Comparison of ENCODE assay signal across 8 cellular contexts in the genomic region with DNA sequence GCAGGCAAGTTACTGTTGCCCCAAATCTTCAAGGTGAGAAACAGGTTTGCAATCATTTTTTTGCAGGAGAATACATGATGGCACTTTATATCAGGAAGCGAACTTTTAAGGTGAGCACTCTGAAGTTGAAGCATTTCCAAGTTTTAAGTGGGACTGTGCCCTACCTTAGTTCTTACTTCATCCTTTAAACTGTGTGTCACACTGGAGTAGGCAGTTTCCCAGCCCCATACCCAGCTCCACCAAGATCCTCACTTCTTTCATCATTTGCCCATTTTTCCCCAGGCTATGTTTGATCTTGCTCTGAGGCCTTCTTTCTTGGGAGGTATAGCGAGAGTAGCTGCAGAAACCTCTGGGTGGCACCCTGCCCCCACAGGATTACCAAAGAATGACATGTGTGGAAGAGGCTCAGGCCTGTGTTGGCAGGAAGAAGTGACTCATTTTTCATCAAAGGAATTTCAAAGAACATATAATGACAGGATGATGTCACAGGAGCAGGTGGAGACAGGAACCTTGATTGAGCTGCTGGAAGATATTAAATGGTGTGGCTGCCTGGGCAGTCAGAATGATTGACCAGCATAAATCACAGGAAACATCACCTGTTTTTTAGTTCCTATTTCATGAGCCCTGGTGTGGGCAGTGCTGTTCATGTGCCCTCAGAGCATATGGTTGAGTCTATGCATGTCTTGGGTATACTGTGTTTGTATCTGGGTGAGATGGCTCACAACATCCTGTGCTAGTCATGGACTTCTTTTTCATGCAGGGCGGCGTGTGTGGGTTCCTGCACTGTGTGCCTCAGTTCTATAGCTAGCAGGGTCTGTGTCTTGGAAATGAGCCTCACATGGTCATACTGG. TPM values are rescaled to one million over a fixed set of nuclear protein-coding genes. Genes with fewer than 3 reads are reported as not detected.
A peak's percentile ranks its signal among the peaks of the same experiment; 100 is the strongest.
DNase-seq lines count a peak whose midpoint lies in the region; ATAC-seq and TF ChIP-seq lines count a peak whose summit lies in the region.

No MANE protein-coding gene starts in this region.

- H3K9ac ChIP-seq in KMS-11 (no peak overlapping the region), SK-N-SH (no peak overlapping the region)

- TF ChIP-seq EP300 in SK-N-SH (IDR thresholded peaks at IDR 0.05; ENCODE audit: borderline replicate concordance in 1 of 2, low read depth in 1 of 2, low read length in 1 of 2), result peak; percentile 34 to 78; a peak in 2 of 4 replicates

- peak; percentile 34 for TF ChIP-seq RAD21 in SK-N-SH (IDR thresholded peaks at IDR 0.05; ENCODE audit: low read length)

- peak; percentile 69 for TF ChIP-seq CTCF in KMS-11 (conservative IDR thresholded peaks at IDR 0.05; ENCODE audit: low read depth, low read length)
- TF ChIP-seq CTCF in SK-N-SH (IDR thresholded peaks at IDR 0.05), result peak; percentile 60
- TF ChIP-seq CTCF in left ventricle myocardium inferior (IDR thresholded peaks at IDR 0.05; ENCODE audit: borderline replicate concordance), result peak; percentile 60

- ATAC-seq in GM18498 (IDR thresholded peaks at IDR 0.05; ENCODE audit: unreplicated experiment), result peak; percentile 76
- ATAC-seq in sciatic nerve, result no peak

- CTCF ChIA-PET in SK-N-SH (lab: Yijun Ruan, JAX), result interaction anchor here (0.6 to 9.1 kb wide), 15 partner anchors 9 to 231 kb away, joined by 3 to 53 read pairs (median 3); a partner anchor contains a TSS

- H3K9me2 ChIP-seq in SK-N-SH, result no peaks in the 10 kb centered on the region

- H3K4me1 ChIP-seq in KMS-11 (ENCODE audit: low read depth, poor library complexity, severe bottlenecking), result peaks cover 18% of the 10 kb centered on the region
- H3K4me1 ChIP-seq in SK-N-SH (ENCODE audit: control insufficient read depth in 1 of 2, insufficient read depth in 2 of 2, low read depth in 1 of 2, low read length in 1 of 2), result peaks cover 14 to 52% of the 10 kb centered on the region in 2 experiments; a peak in 3 of 4 replicates
- peaks cover 38% of the 10 kb centered on the region for H3K4me1 ChIP-seq in left ventricle myocardium inferior

- peaks cover 54% of the 10 kb centered on the region for H3F3A ChIP-seq in SK-N-SH (replicated peaks; ENCODE audit: insufficient read depth)

- H3K27me3 ChIP-seq in KMS-11 (ENCODE audit: insufficient read depth, low read depth), result no peaks in the 10 kb centered on the region
- no peaks in the 10 kb centered on the region for H3K27me3 ChIP-seq in SK-N-SH (ENCODE audit: insufficient read depth)
- no peaks in the 10 kb centered on the region for H3K27me3 ChIP-seq in left ventricle myocardium inferior (ENCODE audit: low read depth)

- H3K9me3 ChIP-seq in SK-N-SH (no peaks in the 10 kb centered on the region), left ventricle myocardium inferior (replicated peaks) (no peaks in the 10 kb centered on the region)

- H2AFZ ChIP-seq in KMS-11 (ENCODE audit: low read depth) (no peak overlapping the region), SK-N-SH (ENCODE audit: low read depth) (no peak overlapping the region)

- H3K79me2 ChIP-seq in KMS-11 (ENCODE audit: insufficient read depth, low read depth) (no peaks in the 10 kb centered on the region), SK-N-SH (ENCODE audit: insufficient read depth) (peaks cover 91% of the 10 kb centered on the region)

- H4K20me1 ChIP-seq in KMS-11 (ENCODE audit: insufficient read depth), result 0 out of 2 replicates have a peak, but pooled peaks cover 6% of the 10 kb centered on the region
- H4K20me1 ChIP-seq in SK-N-SH (ENCODE audit: insufficient read depth), result peaks cover 7% of the 10 kb centered on the region; the same call in 1 of the 2 replicates

- WGBS in SK-N-SH (ENCODE audit: low lambda C conversion rate), result 72% methylated on average over 4 of the region's 4 CpGs

- H3K27ac ChIP-seq in KMS-11, result peak overlapping the region; percentile 29
- H3K27ac ChIP-seq in SK-N-SH (ENCODE audit: low read depth in 2 of 2, low read length in 1 of 2), result peak overlapping the region; percentile 19 to 93; a peak in 3 of 4 replicates
- H3K27ac ChIP-seq in left ventricle myocardium inferior (replicated peaks), result peak overlapping the region; percentile 42

- H3K4me3 ChIP-seq in KMS-11 (IDR thresholded peaks at IDR 0.05; ENCODE audit: insufficient read depth, low read depth, low read length), result no peak overlapping the region
- no peak overlapping the region for H3K4me3 ChIP-seq in SK-N-SH (ENCODE audit: low read depth in 2 of 2, low read length in 1 of 2)
- no peak overlapping the region for H3K4me3 ChIP-seq in left ventricle myocardium inferior

- POLR2A ChIA-PET in SK-N-SH (lab: Yijun Ruan, JAX), result no interaction called here

- no peak for DNase-seq in SK-N-SH
- DNase-seq in activated naive CD4-positive, alpha-beta T cell treated with Interleukin-2 at 50 U/mL for 16 hours, result peak; percentile 84
- DNase-seq in left ventricle myocardium inferior, result no peak
- DNase-seq in stimulated activated CD4-positive, alpha-beta T cell treated with anti-CD3 and anti-CD28 coated beads, Interleukin-12 subunit alpha, Interleukin-12 subunit beta, amount 100 ng/mL, for 24 hours (ENCODE audit: low read depth in 2 of 2), result peak; percentile 62 to 65
- no peak for DNase-seq in HuH-7.5 (ENCODE audit: low spot score)
- DNase-seq in sciatic nerve (ENCODE audit: low spot score), result no peak

- intact Hi-C loops in left ventricle myocardium inferior (cut with micrococcal nuclease) (no loop called here), sciatic nerve (cut with DNase I) (no loop called here)

- H3K4me2 ChIP-seq in KMS-11 (peak overlapping the region; percentile 5; the same call in 1 of the 2 replicates), SK-N-SH (peak overlapping the region; percentile 23; the same call in 1 of the 2 replicates)

- no peaks in the 10 kb centered on the region for H3K36me3 ChIP-seq in KMS-11 (ENCODE audit: insufficient read depth)
- H3K36me3 ChIP-seq in SK-N-SH (replicated peaks in 1 of 2; ENCODE audit: control insufficient read depth in 1 of 2, insufficient read depth in 2 of 2, low read length in 1 of 2), result no peaks in the 10 kb centered on the region
- H3K36me3 ChIP-seq in left ventricle myocardium inferior, result no peaks in the 10 kb centered on the region

TF ChIP-seq in SK-N-SH, 30 proteins besides CTCF, POLR2A, EP300 and RAD21 (continues in another document):
- 0 out of 2 replicates have a peak, but pooled peaks have one; percentile 46 for TF ChIP-seq SIN3A (IDR thresholded peaks at IDR 0.05; ENCODE audit: borderline replicate concordance, low read depth, low read length)
- peak; percentile 91 for TF ChIP-seq FOSL2 (IDR thresholded peaks at IDR 0.05; ENCODE audit: borderline replicate concordance, low read depth)
- TF ChIP-seq TEAD4 (IDR thresholded peaks at IDR 0.05; ENCODE audit: borderline replicate concordance, insufficient read depth), result peak; percentile 78
- peak; percentile 27; the same call in 1 of the 2 replicates for TF ChIP-seq MEF2A (IDR thresholded peaks at IDR 0.05; ENCODE audit: borderline replicate concordance, low read depth)
- 0 out of 2 replicates have a peak, but pooled peaks have one; percentile 33 for TF ChIP-seq FOXM1 (IDR thresholded peaks at IDR 0.05; ENCODE audit: low read depth)
- TF ChIP-seq CHD2 (IDR thresholded peaks at IDR 0.05; ENCODE audit: low read length, partially characterized antibody), result no peak
- peak; percentile 89 for TF ChIP-seq JUND (IDR thresholded peaks at IDR 0.05)
- TF ChIP-seq RFX5 (IDR thresholded peaks at IDR 0.05; ENCODE audit: low read length), result no peak
- TF ChIP-seq RCOR1 (IDR thresholded peaks at IDR 0.05; ENCODE audit: low read length), result no peak
- TF ChIP-seq RXRA (IDR thresholded peaks at IDR 0.05; ENCODE audit: borderline replicate concordance, low read depth), result peak; percentile 60; the same call in 1 of the 2 replicates
- TF ChIP-seq, protein P1, sequence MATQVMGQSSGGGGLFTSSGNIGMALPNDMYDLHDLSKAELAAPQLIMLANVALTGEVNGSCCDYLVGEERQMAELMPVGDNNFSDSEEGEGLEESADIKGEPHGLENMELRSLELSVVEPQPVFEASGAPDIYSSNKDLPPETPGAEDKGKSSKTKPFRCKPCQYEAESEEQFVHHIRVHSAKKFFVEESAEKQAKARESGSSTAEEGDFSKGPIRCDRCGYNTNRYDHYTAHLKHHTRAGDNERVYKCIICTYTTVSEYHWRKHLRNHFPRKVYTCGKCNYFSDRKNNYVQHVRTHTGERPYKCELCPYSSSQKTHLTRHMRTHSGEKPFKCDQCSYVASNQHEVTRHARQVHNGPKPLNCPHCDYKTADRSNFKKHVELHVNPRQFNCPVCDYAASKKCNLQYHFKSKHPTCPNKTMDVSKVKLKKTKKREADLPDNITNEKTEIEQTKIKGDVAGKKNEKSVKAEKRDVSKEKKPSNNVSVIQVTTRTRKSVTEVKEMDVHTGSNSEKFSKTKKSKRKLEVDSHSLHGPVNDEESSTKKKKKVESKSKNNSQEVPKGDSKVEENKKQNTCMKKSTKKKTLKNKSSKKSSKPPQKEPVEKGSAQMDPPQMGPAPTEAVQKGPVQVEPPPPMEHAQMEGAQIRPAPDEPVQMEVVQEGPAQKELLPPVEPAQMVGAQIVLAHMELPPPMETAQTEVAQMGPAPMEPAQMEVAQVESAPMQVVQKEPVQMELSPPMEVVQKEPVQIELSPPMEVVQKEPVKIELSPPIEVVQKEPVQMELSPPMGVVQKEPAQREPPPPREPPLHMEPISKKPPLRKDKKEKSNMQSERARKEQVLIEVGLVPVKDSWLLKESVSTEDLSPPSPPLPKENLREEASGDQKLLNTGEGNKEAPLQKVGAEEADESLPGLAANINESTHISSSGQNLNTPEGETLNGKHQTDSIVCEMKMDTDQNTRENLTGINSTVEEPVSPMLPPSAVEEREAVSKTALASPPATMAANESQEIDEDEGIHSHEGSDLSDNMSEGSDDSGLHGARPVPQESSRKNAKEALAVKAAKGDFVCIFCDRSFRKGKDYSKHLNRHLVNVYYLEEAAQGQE (IDR thresholded peaks at IDR 0.05; ENCODE audit: low read depth, low read length), result no peak
- peak; percentile 54; the same call in 1 of the 2 replicates for TF ChIP-seq NFIC (IDR thresholded peaks at IDR 0.05; ENCODE audit: borderline replicate concordance)
- TF ChIP-seq, protein P2, sequence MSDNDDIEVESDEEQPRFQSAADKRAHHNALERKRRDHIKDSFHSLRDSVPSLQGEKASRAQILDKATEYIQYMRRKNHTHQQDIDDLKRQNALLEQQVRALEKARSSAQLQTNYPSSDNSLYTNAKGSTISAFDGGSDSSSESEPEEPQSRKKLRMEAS (IDR thresholded peaks at IDR 0.05; ENCODE audit: low read depth), result peak; percentile 44; the same call in 1 of the 2 replicates
- peak; percentile 59; the same call in 1 of the 2 replicates for TF ChIP-seq POLR2AphosphoS5 (IDR thresholded peaks at IDR 0.05; ENCODE audit: low read depth, low read length)

RNA-seq across cellular contexts. Expression of a gene that starts 20.8 kb away (rescaled TPM):
- 37.6 and 45.9 TPM in 2 replicates for polyA plus RNA-seq in SK-N-SH (2012; rRNA removed)
- polyA plus RNA-seq in SK-N-SH (2012; cell fraction: cytosol; rRNA removed), result 34.1 and 37.3 TPM in 2 replicates
- polyA plus RNA-seq in SK-N-SH (2012; cell fraction: nucleus; rRNA removed), result 141 and 172 TPM in 2 replicates
- total RNA-seq in left ventricle myocardium inferior (181 TPM), sciatic nerve (322 TPM)

Comparison
In these comparisons a context has a peak if more than half of its experiments do, and no peak if none do; other contexts are left out.
1. DNase-seq: peak in activated naive CD4-positive, alpha-beta T cell treated with Interleukin-2 at 50 U/mL for 16 hours (single experiment) and stimulated activated CD4-positive, alpha-beta T cell treated with anti-CD3 and anti-CD28 coated beads, Interleukin-12 subunit alpha, Interleukin-12 subunit beta, amount 100 ng/mL, for 24 hours (2 of 2); none in SK-N-SH (single experiment), left ventricle myocardium inferior (single experiment), HuH-7.5 (single experiment) and sciatic nerve (single experiment).
2. Peak in every context shown above with its lines, with median percentiles within 50 percentile points of each other: H3K27ac ChIP-seq and CTCF ChIP-seq.